In genomic region chr20:58309607-58310290, GRCh38 we compare ENCODE assay signal across 1 cellular context.
TF ChIP-seq lines count a peak whose summit lies in the region.

Gene RAB22A (plus strand): TSS chr20:58309715. CDS start chr20:58309977, 262 bp downstream.

TF ChIP-seq in GM12878, 131 proteins besides CTCF, POLR2A, EP300 and RAD21 (continued from another document and continues in another):
- TF ChIP-seq CEBPZ (IDR thresholded peaks at IDR 0.05; ENCODE audit: low read depth, low read length) (no peak), HDGF (IDR thresholded peaks at IDR 0.05) (no peak), IRF3 (IDR thresholded peaks at IDR 0.05) (0 out of 2 replicates have a peak, but pooled peaks have one; percentile 36), CREM (IDR thresholded peaks at IDR 0.05; ENCODE audit: low read depth) (no peak), FOS (IDR thresholded peaks at IDR 0.05; ENCODE audit: borderline replicate concordance, extremely low read depth, insufficient read length) (no peak), EED (IDR thresholded peaks at IDR 0.05; ENCODE audit: low read depth) (no peak), NRF1 (conservative IDR thresholded peaks at IDR 0.05; ENCODE audit: low read depth, low read length) (no peak), JUND (IDR thresholded peaks at IDR 0.05; ENCODE audit: low read depth, low read length) (no peak), ZNF207 (IDR thresholded peaks at IDR 0.05; ENCODE audit: borderline replicate concordance) (no peak), REST (IDR thresholded peaks at IDR 0.05; ENCODE audit: low read depth, low read length) (no peak), CBX3 (IDR thresholded peaks at IDR 0.05; ENCODE audit: borderline replicate concordance, low read depth) (no peak), IRF4 (IDR thresholded peaks at IDR 0.05; ENCODE audit: low read depth, low read length) (no peak), CBX5 (IDR thresholded peaks at IDR 0.05; ENCODE audit: low read depth) (no peak), RELB (IDR thresholded peaks at IDR 0.05; ENCODE audit: low read depth) (no peak), EZH2 (IDR thresholded peaks at IDR 0.05; ENCODE audit: borderline replicate concordance, control insufficient read depth, low read depth, low read length) (no peak), USF2 (IDR thresholded peaks at IDR 0.05; ENCODE audit: borderline replicate concordance, low read depth, low read length) (peak; percentile 16; the same call in 1 of the 2 replicates), ZBTB40 (IDR thresholded peaks at IDR 0.05; ENCODE audit: borderline replicate concordance) (no peak), NFYA (IDR thresholded peaks at IDR 0.05; ENCODE audit: borderline replicate concordance, low read depth, low read length) (no peak), MTA2 (IDR thresholded peaks at IDR 0.05; ENCODE audit: low read depth) (no peak), TAF1 (IDR thresholded peaks at IDR 0.05; ENCODE audit: borderline replicate concordance, low read depth, low read length) (peak; percentile 82; the same call in 1 of the 2 replicates), CUX1 (IDR thresholded peaks at IDR 0.05; ENCODE audit: insufficient replicate concordance, low read depth, low read length) (no peak), SUZ12 (IDR thresholded peaks at IDR 0.05; ENCODE audit: unreplicated experiment) (no peak), ZNF274 (IDR thresholded peaks at IDR 0.05; ENCODE audit: insufficient read depth, insufficient read length) (no peak), RUNX3 (IDR thresholded peaks at IDR 0.05; ENCODE audit: low read length) (no peak), HSF1 (IDR thresholded peaks at IDR 0.05; ENCODE audit: low read depth, low read length) (no peak), ZBTB4 (CRISPR knock-in tag; IDR thresholded peaks at IDR 0.05) (no peak), CBFB (IDR thresholded peaks at IDR 0.05; ENCODE audit: low read depth) (no peak)
